Comparison of ENCODE assay signal across 1 cellular context in the genomic region with DNA sequence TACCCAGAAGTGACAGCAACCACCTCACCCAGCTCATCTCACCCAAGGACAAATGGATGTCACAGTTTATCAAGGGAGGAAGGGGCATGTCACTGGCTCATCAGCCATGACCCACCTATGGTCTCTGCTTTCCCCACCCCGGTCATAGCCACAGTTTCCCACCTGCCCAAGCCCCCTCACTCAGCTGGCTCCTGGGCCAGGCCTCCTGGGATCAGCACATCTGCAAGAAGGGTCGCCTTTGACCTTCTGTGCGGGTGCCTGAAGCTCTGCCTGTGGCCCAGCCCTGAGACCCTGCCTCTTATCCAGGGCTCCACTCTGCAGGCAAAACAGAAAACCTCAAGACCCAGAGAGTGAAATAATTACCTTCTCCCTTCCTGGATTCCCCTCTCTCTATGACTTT.
TF ChIP-seq lines count a peak whose summit lies in the region.

No MANE protein-coding gene starts in this region.

TF ChIP-seq in SK-N-SH, 30 proteins besides CTCF, POLR2A, EP300 and RAD21 (continued from another document):
- TF ChIP-seq, protein P1, sequence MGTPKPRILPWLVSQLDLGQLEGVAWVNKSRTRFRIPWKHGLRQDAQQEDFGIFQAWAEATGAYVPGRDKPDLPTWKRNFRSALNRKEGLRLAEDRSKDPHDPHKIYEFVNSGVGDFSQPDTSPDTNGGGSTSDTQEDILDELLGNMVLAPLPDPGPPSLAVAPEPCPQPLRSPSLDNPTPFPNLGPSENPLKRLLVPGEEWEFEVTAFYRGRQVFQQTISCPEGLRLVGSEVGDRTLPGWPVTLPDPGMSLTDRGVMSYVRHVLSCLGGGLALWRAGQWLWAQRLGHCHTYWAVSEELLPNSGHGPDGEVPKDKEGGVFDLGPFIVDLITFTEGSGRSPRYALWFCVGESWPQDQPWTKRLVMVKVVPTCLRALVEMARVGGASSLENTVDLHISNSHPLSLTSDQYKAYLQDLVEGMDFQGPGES (IDR thresholded peaks at IDR 0.05; ENCODE audit: low read depth, low read length) = no peak
- TF ChIP-seq RXRA (IDR thresholded peaks at IDR 0.05; ENCODE audit: borderline replicate concordance, low read depth) (no peak), ELF1 (IDR thresholded peaks at IDR 0.05) (no peak), FOSL2 (IDR thresholded peaks at IDR 0.05; ENCODE audit: borderline replicate concordance, low read depth) (no peak), RFX5 (IDR thresholded peaks at IDR 0.05; ENCODE audit: low read length) (no peak), SIN3A (IDR thresholded peaks at IDR 0.05; ENCODE audit: borderline replicate concordance, low read depth, low read length) (no peak), CHD2 (IDR thresholded peaks at IDR 0.05; ENCODE audit: low read length, partially characterized antibody) (no peak), NFIC (IDR thresholded peaks at IDR 0.05; ENCODE audit: borderline replicate concordance) (no peak), RCOR1 (IDR thresholded peaks at IDR 0.05; ENCODE audit: low read length) (no peak)
- TF ChIP-seq, protein P2, sequence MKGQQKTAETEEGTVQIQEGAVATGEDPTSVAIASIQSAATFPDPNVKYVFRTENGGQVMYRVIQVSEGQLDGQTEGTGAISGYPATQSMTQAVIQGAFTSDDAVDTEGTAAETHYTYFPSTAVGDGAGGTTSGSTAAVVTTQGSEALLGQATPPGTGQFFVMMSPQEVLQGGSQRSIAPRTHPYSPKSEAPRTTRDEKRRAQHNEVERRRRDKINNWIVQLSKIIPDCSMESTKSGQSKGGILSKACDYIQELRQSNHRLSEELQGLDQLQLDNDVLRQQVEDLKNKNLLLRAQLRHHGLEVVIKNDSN (IDR thresholded peaks at IDR 0.05; ENCODE audit: borderline replicate concordance, low read depth) = no peak
- TF ChIP-seq, protein P3, sequence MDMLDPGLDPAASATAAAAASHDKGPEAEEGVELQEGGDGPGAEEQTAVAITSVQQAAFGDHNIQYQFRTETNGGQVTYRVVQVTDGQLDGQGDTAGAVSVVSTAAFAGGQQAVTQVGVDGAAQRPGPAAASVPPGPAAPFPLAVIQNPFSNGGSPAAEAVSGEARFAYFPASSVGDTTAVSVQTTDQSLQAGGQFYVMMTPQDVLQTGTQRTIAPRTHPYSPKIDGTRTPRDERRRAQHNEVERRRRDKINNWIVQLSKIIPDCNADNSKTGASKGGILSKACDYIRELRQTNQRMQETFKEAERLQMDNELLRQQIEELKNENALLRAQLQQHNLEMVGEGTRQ (IDR thresholded peaks at IDR 0.05; ENCODE audit: borderline replicate concordance, low read depth, low read length) = no peak
- TF ChIP-seq, protein P4, sequence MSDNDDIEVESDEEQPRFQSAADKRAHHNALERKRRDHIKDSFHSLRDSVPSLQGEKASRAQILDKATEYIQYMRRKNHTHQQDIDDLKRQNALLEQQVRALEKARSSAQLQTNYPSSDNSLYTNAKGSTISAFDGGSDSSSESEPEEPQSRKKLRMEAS (IDR thresholded peaks at IDR 0.05; ENCODE audit: low read depth) = no peak
